ENCODE assay signal across 1 cellular context in genomic region chr14:105568859-105569766, GRCh38.
TF ChIP-seq lines count a peak whose summit lies in the region.

No MANE protein-coding gene starts in this region.

TF ChIP-seq in HepG2, 621 proteins besides CTCF, POLR2A, EP300 and RAD21:
- TF ChIP-seq SKI (IDR thresholded peaks at IDR 0.05; ENCODE audit: partially characterized antibody): no peak
- TF ChIP-seq ZNF646 (CRISPR knock-in tag; IDR thresholded peaks at IDR 0.05): peak; percentile 37; the same call in 1 of the 2 replicates
- peak; percentile 8; the same call in 1 of the 2 replicates for TF ChIP-seq FOXA1 (IDR thresholded peaks at IDR 0.05)
- TF ChIP-seq FOXA1 (CRISPR knock-in tag; IDR thresholded peaks at IDR 0.05): no peak
